Comparison of ENCODE assay signal across 10 cellular contexts in genomic region chr15:81160312-81161214, GRCh38. TPM values are rescaled to one million over a fixed set of nuclear protein-coding genes. Genes with fewer than 3 reads are reported as not detected.
DNase-seq lines count a peak whose midpoint lies in the region; ATAC-seq lines count a peak whose summit lies in the region.
"Had no signal": no experiment of that assay in that cellular context is flagged by ENCODE, and none has a peak within 500 bp of the region (broad histone marks: within the 10 kb centered on the region; RNA-seq: fewer than 3 reads in every experiment).

No MANE protein-coding gene starts in this region.

- POLR2A ChIA-PET in activated CD4-positive, alpha-beta T cell treated with anti-CD3 and anti-CD28 coated beads, Interleukin-2, amount 10 ng/mL, durations not matched to agents 7 days and 5 days (lab: Charles Lee) = no interaction called here

- no peaks in the 10 kb centered on the region for H3K9me3 Mint-ChIP-seq in activated CD4-positive, alpha-beta T cell treated with anti-CD3 and anti-CD28 coated beads, Interleukin-2, amount 10 ng/mL, durations not matched to agents 7 days and 5 days
- H3K9me3 Mint-ChIP-seq in activated T-helper 1 cell treated with anti-CD3 and anti-CD28 coated beads, Interleukin-12 subunit alpha, Interleukin-12 subunit beta, Interleukin-2, Interleukin-4 antibody, amounts not matched to agents 30 ng/mL and 10 ng/mL and 1 ng/mL, durations not matched to agents 14 hours and 24 hours and 36 hours = no peaks in the 10 kb centered on the region
- no peaks in the 10 kb centered on the region for H3K9me3 Mint-ChIP-seq in stimulated activated naive B cell treated with anti-CD40 and anti-IgM and Interleukin-4, amounts not matched to agents 10 μg/mL and 1 μg/mL and 100 μg/mL, for 72 hours
- H3K9me3 Mint-ChIP-seq: T-cell had no signal

- intact Hi-C loops in activated T-helper 1 cell treated with anti-CD3 and anti-CD28 coated beads, Interleukin-12 subunit alpha, Interleukin-12 subunit beta, Interleukin-2, Interleukin-4 antibody, amounts not matched to agents 30 ng/mL and 10 ng/mL and 1 ng/mL, durations not matched to agents 14 hours and 24 hours and 36 hours (cut with micrococcal nuclease) = loop anchor here (5.0 kb wide), 2 partner anchors 53 to 138 kb away; no protein-coding TSS in a partner anchor
- intact Hi-C loops in left ventricle myocardium superior (cut with micrococcal nuclease) = no loop called here

- ATAC-seq in left ventricle myocardium superior = peak; percentile 89
- ATAC-seq in stimulated activated naive B cell treated with anti-CD40 and anti-IgM and Interleukin-4, amounts not matched to agents 10 μg/mL and 1 μg/mL and 100 μg/mL, for 72 hours (replicated peaks) = no peak
- ATAC-seq in GM18873 (IDR thresholded peaks at IDR 0.05; ENCODE audit: low FRiP score, unreplicated experiment) = no peak

- peak overlapping the region; percentile 20 for H3K27ac Mint-ChIP-seq in activated CD4-positive, alpha-beta T cell treated with anti-CD3 and anti-CD28 coated beads, Interleukin-2, amount 10 ng/mL, durations not matched to agents 7 days and 5 days
- H3K27ac Mint-ChIP-seq in activated T-helper 1 cell treated with anti-CD3 and anti-CD28 coated beads, Interleukin-12 subunit alpha, Interleukin-12 subunit beta, Interleukin-2, Interleukin-4 antibody, amounts not matched to agents 30 ng/mL and 10 ng/mL and 1 ng/mL, durations not matched to agents 14 hours and 24 hours and 36 hours = peak overlapping the region; percentile 50
- H3K27ac Mint-ChIP-seq in stimulated activated naive B cell treated with anti-CD40 and anti-IgM and Interleukin-4, amounts not matched to agents 10 μg/mL and 1 μg/mL and 100 μg/mL, for 72 hours = no peak overlapping the region
- H3K27ac Mint-ChIP-seq: T-cell had no signal

- CTCF ChIA-PET in activated CD4-positive, alpha-beta T cell treated with anti-CD3 and anti-CD28 coated beads, Interleukin-2, amount 10 ng/mL, durations not matched to agents 7 days and 5 days (lab: Charles Lee) = interaction anchor here (1.5 kb wide), 1 partner anchor 106 kb away, joined by 7 read pairs; no protein-coding TSS in a partner anchor

- H3K36me3 Mint-ChIP-seq in activated CD4-positive, alpha-beta T cell treated with anti-CD3 and anti-CD28 coated beads, Interleukin-2, amount 10 ng/mL, durations not matched to agents 7 days and 5 days (ENCODE audit: low read depth) = no peaks in the 10 kb centered on the region
- H3K36me3 Mint-ChIP-seq in activated T-helper 1 cell treated with anti-CD3 and anti-CD28 coated beads, Interleukin-12 subunit alpha, Interleukin-12 subunit beta, Interleukin-2, Interleukin-4 antibody, amounts not matched to agents 30 ng/mL and 10 ng/mL and 1 ng/mL, durations not matched to agents 14 hours and 24 hours and 36 hours (ENCODE audit: low read depth) = no peaks in the 10 kb centered on the region
- no peaks in the 10 kb centered on the region for H3K36me3 Mint-ChIP-seq in stimulated activated naive B cell treated with anti-CD40 and anti-IgM and Interleukin-4, amounts not matched to agents 10 μg/mL and 1 μg/mL and 100 μg/mL, for 72 hours
- H3K36me3 Mint-ChIP-seq: brain, T-cell had no signal

- no peak overlapping the region for H3K4me3 Mint-ChIP-seq in activated CD4-positive, alpha-beta T cell treated with anti-CD3 and anti-CD28 coated beads, Interleukin-2, amount 10 ng/mL, durations not matched to agents 7 days and 5 days
- peak overlapping the region; percentile 52 for H3K4me3 Mint-ChIP-seq in activated T-helper 1 cell treated with anti-CD3 and anti-CD28 coated beads, Interleukin-12 subunit alpha, Interleukin-12 subunit beta, Interleukin-2, Interleukin-4 antibody, amounts not matched to agents 30 ng/mL and 10 ng/mL and 1 ng/mL, durations not matched to agents 14 hours and 24 hours and 36 hours
- no peak overlapping the region for H3K4me3 Mint-ChIP-seq in stimulated activated naive B cell treated with anti-CD40 and anti-IgM and Interleukin-4, amounts not matched to agents 10 μg/mL and 1 μg/mL and 100 μg/mL, for 72 hours

- H3K27me3 Mint-ChIP-seq in activated CD4-positive, alpha-beta T cell treated with anti-CD3 and anti-CD28 coated beads, Interleukin-2, amount 10 ng/mL, durations not matched to agents 7 days and 5 days = peaks cover 9% of the 10 kb centered on the region
- H3K27me3 Mint-ChIP-seq in activated T-helper 1 cell treated with anti-CD3 and anti-CD28 coated beads, Interleukin-12 subunit alpha, Interleukin-12 subunit beta, Interleukin-2, Interleukin-4 antibody, amounts not matched to agents 30 ng/mL and 10 ng/mL and 1 ng/mL, durations not matched to agents 14 hours and 24 hours and 36 hours (ENCODE audit: insufficient read depth) = peaks cover 7% of the 10 kb centered on the region
- peaks cover 23 to 29% of the 10 kb centered on the region in 2 donors for H3K27me3 Mint-ChIP-seq in stimulated activated naive B cell treated with anti-CD40 and anti-IgM and Interleukin-4, amounts not matched to agents 10 μg/mL and 1 μg/mL and 100 μg/mL, for 72 hours

- peaks cover 35% of the 10 kb centered on the region for H3K4me1 Mint-ChIP-seq in activated CD4-positive, alpha-beta T cell treated with anti-CD3 and anti-CD28 coated beads, Interleukin-2, amount 10 ng/mL, durations not matched to agents 7 days and 5 days
- peaks cover 42% of the 10 kb centered on the region for H3K4me1 Mint-ChIP-seq in activated T-helper 1 cell treated with anti-CD3 and anti-CD28 coated beads, Interleukin-12 subunit alpha, Interleukin-12 subunit beta, Interleukin-2, Interleukin-4 antibody, amounts not matched to agents 30 ng/mL and 10 ng/mL and 1 ng/mL, durations not matched to agents 14 hours and 24 hours and 36 hours (ENCODE audit: low read depth)
- H3K4me1 Mint-ChIP-seq in stimulated activated naive B cell treated with anti-CD40 and anti-IgM and Interleukin-4, amounts not matched to agents 10 μg/mL and 1 μg/mL and 100 μg/mL, for 72 hours = peaks cover 20 to 23% of the 10 kb centered on the region in 2 donors

- no peak for DNase-seq in activated CD4-positive, alpha-beta T cell treated with anti-CD3 and anti-CD28 coated beads, Interleukin-2, amount 10 ng/mL, durations not matched to agents 7 days and 5 days
- no peak for DNase-seq in activated CD4-positive, alpha-beta T cell treated with anti-CD3 and anti-CD28 coated beads for 4 hours
- DNase-seq in activated T-helper 1 cell treated with anti-CD3 and anti-CD28 coated beads, Interleukin-12 subunit alpha, Interleukin-12 subunit beta, Interleukin-2, Interleukin-4 antibody, amounts not matched to agents 30 ng/mL and 10 ng/mL and 1 ng/mL, durations not matched to agents 14 hours and 24 hours and 36 hours (ENCODE audit: low spot score) = no peak
- DNase-seq in left ventricle myocardium superior = peak; percentile 79
- peak; percentile 65 for DNase-seq in ureter (ENCODE audit: low spot score)
- no peak for DNase-seq in activated CD8-positive, alpha-beta memory T cell treated with anti-CD3 and anti-CD28 coated beads for 24 hours
- DNase-seq in stimulated activated naive B cell treated with anti-CD40 and anti-IgM and Interleukin-4, amounts not matched to agents 10 μg/mL and 1 μg/mL and 100 μg/mL, for 72 hours = no peak

RNA-seq across cellular contexts. Expression of gene CFAP161, which starts 26.5 kb away (rescaled TPM):
- total RNA-seq in activated CD4-positive, alpha-beta T cell treated with anti-CD3 and anti-CD28 coated beads, Interleukin-2, amount 10 ng/mL, durations not matched to agents 7 days and 5 days = not detected
- not detected in 2 replicates for total RNA-seq in activated T-helper 1 cell treated with anti-CD3 and anti-CD28 coated beads, Interleukin-12 subunit alpha, Interleukin-12 subunit beta, Interleukin-2, Interleukin-4 antibody, amounts not matched to agents 30 ng/mL and 10 ng/mL and 1 ng/mL, durations not matched to agents 14 hours and 24 hours and 36 hours
- total RNA-seq in left ventricle myocardium superior (0.94 TPM), ureter (0.57 TPM)

RNA-seq across cellular contexts. Expression of gene IL16, which starts 36.1 kb away (rescaled TPM):
- 100 to 1,000 TPM; 239 to 242 TPM for total RNA-seq in activated CD4-positive, alpha-beta T cell treated with anti-CD3 and anti-CD28 coated beads, Interleukin-2, amount 10 ng/mL, durations not matched to agents 7 days and 5 days
- total RNA-seq in activated T-helper 1 cell treated with anti-CD3 and anti-CD28 coated beads, Interleukin-12 subunit alpha, Interleukin-12 subunit beta, Interleukin-2, Interleukin-4 antibody, amounts not matched to agents 30 ng/mL and 10 ng/mL and 1 ng/mL, durations not matched to agents 14 hours and 24 hours and 36 hours = 107 and 111 TPM in 2 replicates
- total RNA-seq in left ventricle myocardium superior (5.5 TPM), ureter (18.5 TPM)

Comparison
In these comparisons a context has a peak if more than half of its experiments do, and no peak if none do; other contexts are left out.
1. DNase-seq: peak in left ventricle myocardium superior (single experiment) and ureter (single experiment); none in activated CD4-positive, alpha-beta T cell treated with anti-CD3 and anti-CD28 coated beads, Interleukin-2, amount 10 ng/mL, durations not matched to agents 7 days and 5 days (single experiment), activated CD4-positive, alpha-beta T cell treated with anti-CD3 and anti-CD28 coated beads for 4 hours (0 of 2), activated T-helper 1 cell treated with anti-CD3 and anti-CD28 coated beads, Interleukin-12 subunit alpha, Interleukin-12 subunit beta, Interleukin-2, Interleukin-4 antibody, amounts not matched to agents 30 ng/mL and 10 ng/mL and 1 ng/mL, durations not matched to agents 14 hours and 24 hours and 36 hours (single experiment), activated CD8-positive, alpha-beta memory T cell treated with anti-CD3 and anti-CD28 coated beads for 24 hours (single experiment) and stimulated activated naive B cell treated with anti-CD40 and anti-IgM and Interleukin-4, amounts not matched to agents 10 μg/mL and 1 μg/mL and 100 μg/mL, for 72 hours (single experiment).